8 cellular contexts compared by ENCODE assay signal in the genomic region with DNA sequence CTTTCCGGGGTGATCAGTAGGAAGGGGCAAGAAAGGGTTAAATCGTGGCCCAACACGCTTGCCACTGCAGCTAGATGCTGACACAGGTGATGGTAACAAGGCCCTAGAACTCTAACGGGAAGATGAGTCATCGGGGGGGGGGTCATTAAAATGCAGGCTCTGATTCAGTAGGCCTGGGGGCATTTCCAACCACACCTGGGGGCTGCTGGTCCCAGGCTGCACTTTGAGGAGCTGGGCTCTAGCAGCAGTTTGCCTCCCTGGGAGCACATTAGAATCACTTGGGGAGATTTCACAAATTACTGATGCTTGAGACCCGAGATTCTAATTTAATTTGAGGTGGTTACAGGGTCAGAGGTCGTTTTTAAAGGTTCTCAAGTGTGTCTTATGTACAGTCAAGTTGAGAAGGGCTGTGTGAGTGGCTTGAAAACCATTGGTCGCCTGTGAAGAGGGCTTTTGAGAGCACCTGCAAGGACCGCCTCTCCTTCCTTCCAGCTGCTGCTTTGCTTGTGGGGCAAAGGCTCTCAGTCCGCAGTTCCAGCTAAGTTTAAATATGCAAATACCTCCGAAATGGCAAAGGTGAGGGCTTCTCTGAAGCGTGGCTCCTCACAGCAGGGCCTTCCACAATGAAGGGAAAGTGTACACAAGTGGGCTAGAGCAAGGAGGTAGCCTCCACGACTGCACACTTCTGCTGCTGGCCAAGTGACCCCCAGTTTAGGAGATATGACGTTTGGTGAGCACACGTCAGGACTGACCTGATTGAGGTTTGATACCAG.
DNase-seq lines count a peak whose midpoint lies in the region; ATAC-seq and TF ChIP-seq lines count a peak whose summit lies in the region.

No MANE protein-coding gene starts in this region.

- H3K27me3 Mint-ChIP-seq in activated CD8-positive, alpha-beta T cell treated with anti-CD3 and anti-CD28 coated beads, Interleukin-2, amount 10 ng/mL, durations not matched to agents 7 days and 5 days (ENCODE audit: low read depth) = no peaks in the 10 kb centered on the region

- in situ Hi-C loops in GM13977 (cut with MboI; ENCODE audit: low pct_unique_long_range_greater_than_20kb, low sequenced_read_pairs, unreplicated experiment) = no loop called here

- no peak overlapping the region for H3K4me3 ChIP-seq in epithelial cell of esophagus (ENCODE audit: low read length)

- H3K9me3 Mint-ChIP-seq in activated CD8-positive, alpha-beta T cell treated with anti-CD3 and anti-CD28 coated beads, Interleukin-2, amount 10 ng/mL, durations not matched to agents 7 days and 5 days (ENCODE audit: insufficient read depth) = no peaks in the 10 kb centered on the region

- peak; percentile 73 for ATAC-seq in GM21529 (IDR thresholded peaks at IDR 0.05; ENCODE audit: unreplicated experiment)
- ATAC-seq in HG03521 (IDR thresholded peaks at IDR 0.05; ENCODE audit: unreplicated experiment) = peak; percentile 57
- ATAC-seq in activated CD8-positive, alpha-beta T cell treated with anti-CD3 and anti-CD28 coated beads, Interleukin-2, amount 10 ng/mL, durations not matched to agents 7 days and 5 days = no peak

- no peaks in the 10 kb centered on the region for H3K36me3 Mint-ChIP-seq in activated CD8-positive, alpha-beta T cell treated with anti-CD3 and anti-CD28 coated beads, Interleukin-2, amount 10 ng/mL, durations not matched to agents 7 days and 5 days (ENCODE audit: low read depth)

- peak; percentile 77 for DNase-seq in GM13977 (ENCODE audit: low spot score)
- peak; percentile 59 for DNase-seq in epithelial cell of esophagus (ENCODE audit: low read depth)
- DNase-seq in NOMO-1 (lab: John Stamatoyannopoulos, UW; ENCODE audit: unreplicated experiment in 2 of 2) = no peak
- no peak for DNase-seq in CD1c-positive myeloid dendritic cell (ENCODE audit: extremely low spot score)
- no peak for DNase-seq in D341Med (ENCODE audit: low spot score)
- no peak for DNase-seq in activated CD8-positive, alpha-beta T cell treated with anti-CD3 and anti-CD28 coated beads, Interleukin-2, amount 10 ng/mL, durations not matched to agents 7 days and 5 days

- CTCF ChIA-PET in activated CD8-positive, alpha-beta T cell treated with anti-CD3 and anti-CD28 coated beads, Interleukin-2, amount 10 ng/mL, durations not matched to agents 7 days and 5 days (lab: Charles Lee) = interaction anchor here (1.6 kb wide), 1 partner anchor 113 kb away, joined by 8 read pairs; no protein-coding TSS in a partner anchor

- POLR2A ChIA-PET in activated CD8-positive, alpha-beta T cell treated with anti-CD3 and anti-CD28 coated beads, Interleukin-2, amount 10 ng/mL, durations not matched to agents 7 days and 5 days (lab: Charles Lee) = interaction anchor here (0.6 kb wide), 1 partner anchor 633 kb away, joined by 4 read pairs; no protein-coding TSS in a partner anchor

- H3K4me1 Mint-ChIP-seq in activated CD8-positive, alpha-beta T cell treated with anti-CD3 and anti-CD28 coated beads, Interleukin-2, amount 10 ng/mL, durations not matched to agents 7 days and 5 days (ENCODE audit: low read depth) = no peaks in the 10 kb centered on the region

- H3K27ac Mint-ChIP-seq in activated CD8-positive, alpha-beta T cell treated with anti-CD3 and anti-CD28 coated beads, Interleukin-2, amount 10 ng/mL, durations not matched to agents 7 days and 5 days = no peak overlapping the region

- TF ChIP-seq CTCF in GM13977 (IDR thresholded peaks at IDR 0.05; ENCODE audit: extremely low read depth, insufficient read depth, missing control alignments) = no peak
- TF ChIP-seq CTCF in epithelial cell of esophagus (IDR thresholded peaks at IDR 0.05; ENCODE audit: insufficient read depth, low read depth, low read length, missing control alignments) = no peak

- no peak overlapping the region for H3K4me3 Mint-ChIP-seq in activated CD8-positive, alpha-beta T cell treated with anti-CD3 and anti-CD28 coated beads, Interleukin-2, amount 10 ng/mL, durations not matched to agents 7 days and 5 days

Comparison
In these comparisons a context has a peak if more than half of its experiments do, and no peak if none do; other contexts are left out.
1. DNase-seq: peak in GM13977 (single experiment) and epithelial cell of esophagus (single experiment); none in NOMO-1 (0 of 2), CD1c-positive myeloid dendritic cell (single experiment), D341Med (single experiment) and activated CD8-positive, alpha-beta T cell treated with anti-CD3 and anti-CD28 coated beads, Interleukin-2, amount 10 ng/mL, durations not matched to agents 7 days and 5 days (single experiment).